Comparison of ENCODE assay signal across 15 cellular contexts in genomic region chr12:49748306-49748705, GRCh38. TPM values are rescaled to one million over a fixed set of nuclear protein-coding genes. Genes with fewer than 3 reads are reported as not detected.
DNase-seq lines count a peak whose midpoint lies in the region; ATAC-seq and TF ChIP-seq lines count a peak whose summit lies in the region.
"Had no signal": no experiment of that assay in that cellular context is flagged by ENCODE, and none has a peak within 500 bp of the region (broad histone marks: within the 10 kb centered on the region; RNA-seq: fewer than 3 reads in every experiment).

No MANE protein-coding gene starts in this region.

- peak overlapping the region; percentile 92 for H3K27ac Mint-ChIP-seq in activated CD4-positive, alpha-beta memory T cell treated with anti-CD3 and anti-CD28 coated beads for 36 hours
- H3K27ac Mint-ChIP-seq in stimulated activated effector memory CD8-positive, alpha-beta T cell treated with anti-CD3 and anti-CD28 coated beads, Interleukin-12 subunit alpha, Interleukin-12 subunit beta, amount 100 ng/mL, for 72 hours = peak overlapping the region; percentile 90
- H3K27ac Mint-ChIP-seq: stimulated activated naive B cell treated with anti-CD40 and anti-IgM and Interleukin-4, amounts not matched to agents 10 μg/mL and 1 μg/mL and 100 μg/mL, for 72 hours had no signal

- H3K4me3 ChIP-seq in left ventricle myocardium inferior = peak overlapping the region; percentile 37
- no peak overlapping the region for H3K4me3 ChIP-seq in upper lobe of left lung
- H3K4me3 ChIP-seq: adrenal gland had no signal

- H3K4me3 Mint-ChIP-seq in activated CD4-positive, alpha-beta memory T cell treated with anti-CD3 and anti-CD28 coated beads for 36 hours = peak overlapping the region; percentile 20
- H3K4me3 Mint-ChIP-seq in stimulated activated effector memory CD8-positive, alpha-beta T cell treated with anti-CD3 and anti-CD28 coated beads, Interleukin-12 subunit alpha, Interleukin-12 subunit beta, amount 100 ng/mL, for 72 hours = peak overlapping the region; percentile 53

- TF ChIP-seq POLR2A in upper lobe of left lung (IDR thresholded peaks at IDR 0.05) = no peak

- H3K9me3 ChIP-seq in left ventricle myocardium inferior (replicated peaks) (no peaks in the 10 kb centered on the region), upper lobe of left lung (no peaks in the 10 kb centered on the region)
- H3K9me3 ChIP-seq: adrenal gland had no signal

- H3K27me3 Mint-ChIP-seq in activated CD4-positive, alpha-beta memory T cell treated with anti-CD3 and anti-CD28 coated beads for 36 hours = no peaks in the 10 kb centered on the region
- H3K27me3 Mint-ChIP-seq: stimulated activated naive B cell treated with anti-CD40 and anti-IgM and Interleukin-4, amounts not matched to agents 10 μg/mL and 1 μg/mL and 100 μg/mL, for 72 hours had no signal

- DNase-seq in Right ventricle myocardium inferior (ENCODE audit: missing footprints) (no peak), cardiac septum (ENCODE audit: low spot score) (no peak), left ventricle myocardium inferior (no peak), substantia nigra (lab: John Stamatoyannopoulos, UW) (no peak), NCI-H748 (lab: John Stamatoyannopoulos, UW; ENCODE audit: unreplicated experiment) (no peak), upper lobe of left lung (no peak)
- no peak for DNase-seq in activated CD4-positive, alpha-beta memory T cell treated with anti-CD3 and anti-CD28 coated beads for 36 hours
- DNase-seq in stimulated activated effector memory CD8-positive, alpha-beta T cell treated with anti-CD3 and anti-CD28 coated beads, Interleukin-12 subunit alpha, Interleukin-12 subunit beta, amount 100 ng/mL, for 72 hours (ENCODE audit: low spot score in 2 of 2) = no peak
- DNase-seq: activated CD4-positive, CD25-positive, alpha-beta regulatory T cell treated with anti-CD3 and anti-CD28 coated beads, Interleukin-2, amount 50 U/mL, for 72 hours; adrenal gland; AML-193; effector CD4-positive, alpha-beta T cell; NCI-H1694 treated with DMSO at 0.1 percent for 48 hours; NCI-H82; stimulated activated naive B cell treated with anti-CD40 and anti-IgM and Interleukin-4, amounts not matched to agents 10 μg/mL and 1 μg/mL and 100 μg/mL, for 72 hours had no signal

- H3K36me3 Mint-ChIP-seq in activated CD4-positive, alpha-beta memory T cell treated with anti-CD3 and anti-CD28 coated beads for 36 hours = peaks cover 44% of the 10 kb centered on the region
- peaks cover 98% of the 10 kb centered on the region for H3K36me3 Mint-ChIP-seq in stimulated activated effector memory CD8-positive, alpha-beta T cell treated with anti-CD3 and anti-CD28 coated beads, Interleukin-12 subunit alpha, Interleukin-12 subunit beta, amount 100 ng/mL, for 72 hours

- peaks cover 100% of the 10 kb centered on the region for H3K4me1 ChIP-seq in left ventricle myocardium inferior
- peaks cover 78 to 95% (median 91%) of the 10 kb centered on the region in 4 donors for H3K4me1 ChIP-seq in upper lobe of left lung

- CTCF ChIA-PET in activated CD4-positive, alpha-beta memory T cell treated with anti-CD3 and anti-CD28 coated beads for 36 hours (lab: Charles Lee) = interaction anchor here (0.5 to 8.5 kb wide), 11 partner anchors 11 to 1069 kb away, joined by 3 to 74 read pairs (median 3); no protein-coding TSS in a partner anchor

- POLR2A ChIA-PET in activated CD4-positive, alpha-beta memory T cell treated with anti-CD3 and anti-CD28 coated beads for 36 hours (lab: Charles Lee) = interaction anchor here (0.6 kb wide), 1 partner anchor 484 kb away, joined by 4 read pairs; no protein-coding TSS in a partner anchor

- H3K9me3 Mint-ChIP-seq in activated CD4-positive, alpha-beta memory T cell treated with anti-CD3 and anti-CD28 coated beads for 36 hours = no peaks in the 10 kb centered on the region
- H3K9me3 Mint-ChIP-seq in stimulated activated effector memory CD8-positive, alpha-beta T cell treated with anti-CD3 and anti-CD28 coated beads, Interleukin-12 subunit alpha, Interleukin-12 subunit beta, amount 100 ng/mL, for 72 hours = no peaks in the 10 kb centered on the region
- H3K9me3 Mint-ChIP-seq: stimulated activated naive B cell treated with anti-CD40 and anti-IgM and Interleukin-4, amounts not matched to agents 10 μg/mL and 1 μg/mL and 100 μg/mL, for 72 hours had no signal

- no peak for TF ChIP-seq EP300 in upper lobe of left lung (IDR thresholded peaks at IDR 0.05)

- WGBS in upper lobe of left lung, 2 donors = 57 to 60% methylated on average over 1 of the region's 1 CpG

- H3K27me3 ChIP-seq in left ventricle myocardium inferior (ENCODE audit: low read depth) (no peaks in the 10 kb centered on the region), upper lobe of left lung (no peaks in the 10 kb centered on the region)
- H3K27me3 ChIP-seq: adrenal gland had no signal

- TF ChIP-seq CTCF in left ventricle myocardium inferior (IDR thresholded peaks at IDR 0.05; ENCODE audit: borderline replicate concordance) (no peak), upper lobe of left lung (IDR thresholded peaks at IDR 0.05) (no peak)

- ATAC-seq in Right ventricle myocardium inferior (peak; percentile 26), upper lobe of left lung (ENCODE audit: low FRiP score in 2 of 2) (no peak)
- no peak for ATAC-seq in stimulated activated effector memory CD8-positive, alpha-beta T cell treated with anti-CD3 and anti-CD28 coated beads, Interleukin-12 subunit alpha, Interleukin-12 subunit beta, amount 100 ng/mL, for 72 hours
- ATAC-seq: stimulated activated naive B cell treated with anti-CD40 and anti-IgM and Interleukin-4, amounts not matched to agents 10 μg/mL and 1 μg/mL and 100 μg/mL, for 72 hours had no signal

- H3K36me3 ChIP-seq in left ventricle myocardium inferior (peaks cover 15% of the 10 kb centered on the region), upper lobe of left lung (peaks cover 0 to 29% (median 6%) of the 10 kb centered on the region in 4 donors)

- H3K27ac ChIP-seq in left ventricle myocardium inferior (replicated peaks) = peak overlapping the region; percentile 68
- no peak overlapping the region for H3K27ac ChIP-seq in substantia nigra (ENCODE audit: low read depth, low read length, poor library complexity, severe bottlenecking)
- peak overlapping the region in 2 of 4 donors; percentile 14 to 32 for H3K27ac ChIP-seq in upper lobe of left lung
- H3K27ac ChIP-seq: adrenal gland had no signal

- intact Hi-C loops in Right ventricle myocardium inferior (cut with DNase I) = no loop called here
- intact Hi-C loops in cardiac septum (cut with DNase I) = no loop called here
- intact Hi-C loops in activated CD4-positive, alpha-beta memory T cell treated with anti-CD3 and anti-CD28 coated beads for 36 hours (cut with micrococcal nuclease) = loop anchor here (10.0 kb wide), 1 partner anchor 484 kb away; the partner anchor contains the start of gene TUBA1C
- intact Hi-C loops in left ventricle myocardium inferior (cut with micrococcal nuclease) = no loop called here

- peaks cover 92% of the 10 kb centered on the region for H3K4me1 Mint-ChIP-seq in activated CD4-positive, alpha-beta memory T cell treated with anti-CD3 and anti-CD28 coated beads for 36 hours (ENCODE audit: low read depth)
- H3K4me1 Mint-ChIP-seq in stimulated activated effector memory CD8-positive, alpha-beta T cell treated with anti-CD3 and anti-CD28 coated beads, Interleukin-12 subunit alpha, Interleukin-12 subunit beta, amount 100 ng/mL, for 72 hours = peaks cover 81% of the 10 kb centered on the region

RNA-seq across cellular contexts. Expression of gene TMBIM6, which starts 6.9 kb away (rescaled TPM):
- total RNA-seq in Right ventricle myocardium inferior (275 TPM), cardiac septum (191 TPM), left ventricle myocardium inferior (215 TPM), upper lobe of left lung (100 to 1,000 TPM; 185 to 831 (median 594) TPM)
- 100 to 1,000 TPM; 481 to 486 TPM for total RNA-seq in activated CD4-positive, alpha-beta memory T cell treated with anti-CD3 and anti-CD28 coated beads for 36 hours

RNA-seq across cellular contexts. Expression of gene FMNL3, which starts 41.1 kb away (rescaled TPM):
- total RNA-seq in Right ventricle myocardium inferior (10.8 TPM), cardiac septum (19.8 TPM), left ventricle myocardium inferior (10.4 TPM), upper lobe of left lung (10 to 100 TPM; 13.0 to 46.7 (median 29.4) TPM)
- total RNA-seq in activated CD4-positive, alpha-beta memory T cell treated with anti-CD3 and anti-CD28 coated beads for 36 hours = 10 to 100 TPM; 31.2 to 31.9 TPM
